Comparison of ENCODE assay signal across 10 cellular contexts in genomic region chr20:54476336-54476928, GRCh38. TPM values are rescaled to one million over a fixed set of nuclear protein-coding genes. Genes with fewer than 3 reads are reported as not detected.
DNase-seq lines count a peak whose midpoint lies in the region; ATAC-seq and TF ChIP-seq lines count a peak whose summit lies in the region.
"Had no signal": no experiment of that assay in that cellular context is flagged by ENCODE, and none has a peak within 500 bp of the region (broad histone marks: within the 10 kb centered on the region; RNA-seq: fewer than 3 reads in every experiment).

No MANE protein-coding gene starts in this region.

- H3K9me3 ChIP-seq in mucosa of stomach (ENCODE audit: control insufficient read depth, low read length) (no peaks in the 10 kb centered on the region), tibial artery (no peaks in the 10 kb centered on the region)

- no peak for ATAC-seq in activated CD4-positive, alpha-beta T cell treated with anti-CD3 and anti-CD28 coated beads for 36 hours
- ATAC-seq in naive thymus-derived CD8-positive, alpha-beta T cell: no peak
- no peak for ATAC-seq in stimulated activated naive B cell treated with anti-CD40 and anti-IgM and Interleukin-4, amounts not matched to agents 10 μg/mL and 1 μg/mL and 100 μg/mL, for 72 hours (replicated peaks)
- ATAC-seq: activated T-cell treated with anti-CD3 and anti-CD28 coated beads, Interleukin-2, amount 50 U/mL, for 4 hours had no signal

- peak overlapping the region; percentile 53 for H3K4me3 Mint-ChIP-seq in activated CD4-positive, alpha-beta T cell treated with anti-CD3 and anti-CD28 coated beads for 36 hours
- H3K4me3 Mint-ChIP-seq in activated CD4-positive, alpha-beta T cell treated with anti-CD3 and anti-CD28 coated beads, Interleukin-2, amount 10 ng/mL, durations not matched to agents 7 days and 5 days: no peak overlapping the region
- peak overlapping the region in 1 of 10 donors; percentile 3 for H3K4me3 Mint-ChIP-seq in naive thymus-derived CD8-positive, alpha-beta T cell
- no peak overlapping the region for H3K4me3 Mint-ChIP-seq in stimulated activated naive B cell treated with anti-CD40 and anti-IgM and Interleukin-4, amounts not matched to agents 10 μg/mL and 1 μg/mL and 100 μg/mL, for 72 hours
- H3K4me3 Mint-ChIP-seq: activated T-cell treated with anti-CD3 and anti-CD28 coated beads, Interleukin-2, amount 50 U/mL, for 4 hours had no signal

- H3K4me1 ChIP-seq in mucosa of stomach (ENCODE audit: control insufficient read depth, insufficient read depth, low read length): peaks cover 3% of the 10 kb centered on the region
- H3K4me1 ChIP-seq in tibial artery: peaks cover 0 to 22% (median 7%) of the 10 kb centered on the region in 4 donors

- H3K9ac ChIP-seq in mucosa of stomach (ENCODE audit: low read length): peak overlapping the region; percentile 53

- H3K36me3 Mint-ChIP-seq in activated CD4-positive, alpha-beta T cell treated with anti-CD3 and anti-CD28 coated beads for 36 hours (ENCODE audit: low read depth): no peaks in the 10 kb centered on the region
- no peaks in the 10 kb centered on the region for H3K36me3 Mint-ChIP-seq in activated CD4-positive, alpha-beta T cell treated with anti-CD3 and anti-CD28 coated beads, Interleukin-2, amount 10 ng/mL, durations not matched to agents 7 days and 5 days (ENCODE audit: low read depth)
- peaks cover 0 to 5% (median 0%) of the 10 kb centered on the region in 3 donors for H3K36me3 Mint-ChIP-seq in naive thymus-derived CD8-positive, alpha-beta T cell
- no peaks in the 10 kb centered on the region for H3K36me3 Mint-ChIP-seq in stimulated activated naive B cell treated with anti-CD40 and anti-IgM and Interleukin-4, amounts not matched to agents 10 μg/mL and 1 μg/mL and 100 μg/mL, for 72 hours

- TF ChIP-seq CTCF in coronary artery (IDR thresholded peaks at IDR 0.05) (no peak), tibial artery (IDR thresholded peaks at IDR 0.05) (no peak)

- intact Hi-C loops in activated CD4-positive, alpha-beta T cell treated with anti-CD3 and anti-CD28 coated beads for 36 hours (cut with DNase I, micrococcal nuclease): loop anchor here in 1 of 2 experiments (10.0 kb wide), 1 partner anchor 252 kb away; no protein-coding TSS in a partner anchor
- intact Hi-C loops in tibial artery (cut with DNase I; ENCODE audit: low total_unique reads): no loop called here

- H3K36me3 ChIP-seq in mucosa of stomach (ENCODE audit: control insufficient read depth, insufficient read depth, low read length) (no peaks in the 10 kb centered on the region), tibial artery (no peaks in the 10 kb centered on the region)

- peaks cover 9% of the 10 kb centered on the region for H3K4me1 Mint-ChIP-seq in activated CD4-positive, alpha-beta T cell treated with anti-CD3 and anti-CD28 coated beads for 36 hours
- no peaks in the 10 kb centered on the region for H3K4me1 Mint-ChIP-seq in activated CD4-positive, alpha-beta T cell treated with anti-CD3 and anti-CD28 coated beads, Interleukin-2, amount 10 ng/mL, durations not matched to agents 7 days and 5 days
- H3K4me1 Mint-ChIP-seq in naive thymus-derived CD8-positive, alpha-beta T cell: peaks cover 0 to 9% (median 4%) of the 10 kb centered on the region in 4 donors
- peaks cover 0 to 9% of the 10 kb centered on the region in 2 donors for H3K4me1 Mint-ChIP-seq in stimulated activated naive B cell treated with anti-CD40 and anti-IgM and Interleukin-4, amounts not matched to agents 10 μg/mL and 1 μg/mL and 100 μg/mL, for 72 hours

- H3K27me3 ChIP-seq in mucosa of stomach (ENCODE audit: control insufficient read depth, insufficient read depth, low read length): peaks cover 31% of the 10 kb centered on the region
- peaks cover 0 to 15% of the 10 kb centered on the region in 2 donors for H3K27me3 ChIP-seq in tibial artery

- no peaks in the 10 kb centered on the region for H3K9me3 Mint-ChIP-seq in activated CD4-positive, alpha-beta T cell treated with anti-CD3 and anti-CD28 coated beads for 36 hours (ENCODE audit: low read depth)
- H3K9me3 Mint-ChIP-seq in activated CD4-positive, alpha-beta T cell treated with anti-CD3 and anti-CD28 coated beads, Interleukin-2, amount 10 ng/mL, durations not matched to agents 7 days and 5 days: no peaks in the 10 kb centered on the region
- H3K9me3 Mint-ChIP-seq in naive thymus-derived CD8-positive, alpha-beta T cell: peaks cover 0 to 7% (median 0%) of the 10 kb centered on the region in 9 donors
- peaks cover 1 to 2% of the 10 kb centered on the region in 2 donors for H3K9me3 Mint-ChIP-seq in stimulated activated naive B cell treated with anti-CD40 and anti-IgM and Interleukin-4, amounts not matched to agents 10 μg/mL and 1 μg/mL and 100 μg/mL, for 72 hours
- H3K9me3 Mint-ChIP-seq: activated T-cell treated with anti-CD3 and anti-CD28 coated beads, Interleukin-2, amount 50 U/mL, for 4 hours had no signal

- DNase-seq in activated CD4-positive, alpha-beta T cell treated with anti-CD3 and anti-CD28 coated beads for 36 hours: no peak
- no peak for DNase-seq in activated CD4-positive, alpha-beta T cell treated with anti-CD3 and anti-CD28 coated beads, Interleukin-2, amount 10 ng/mL, durations not matched to agents 7 days and 5 days
- DNase-seq in coronary artery (ENCODE audit: low spot score) (no peak), tibial artery (no peak), HuH-7 (ENCODE audit: low spot score) (no peak)
- no peak for DNase-seq in naive thymus-derived CD8-positive, alpha-beta T cell
- no peak for DNase-seq in stimulated activated naive B cell treated with anti-CD40 and anti-IgM and Interleukin-4, amounts not matched to agents 10 μg/mL and 1 μg/mL and 100 μg/mL, for 72 hours
- DNase-seq: activated T-cell treated with anti-CD3 and anti-CD28 coated beads, Interleukin-2, amount 50 U/mL, for 4 hours; NCI-H226 had no signal

- H3K27ac ChIP-seq in coronary artery: peak overlapping the region in 1 of 2 donors; percentile 81
- H3K27ac ChIP-seq in tibial artery: peak overlapping the region in 1 of 2 donors; percentile 7

- CTCF ChIA-PET in activated CD4-positive, alpha-beta T cell treated with anti-CD3 and anti-CD28 coated beads for 36 hours (lab: Charles Lee): no interaction called here
- CTCF ChIA-PET in activated CD4-positive, alpha-beta T cell treated with anti-CD3 and anti-CD28 coated beads, Interleukin-2, amount 10 ng/mL, durations not matched to agents 7 days and 5 days (lab: Charles Lee): no interaction called here

- H3K27ac Mint-ChIP-seq in activated CD4-positive, alpha-beta T cell treated with anti-CD3 and anti-CD28 coated beads for 36 hours: no peak overlapping the region
- H3K27ac Mint-ChIP-seq in activated CD4-positive, alpha-beta T cell treated with anti-CD3 and anti-CD28 coated beads, Interleukin-2, amount 10 ng/mL, durations not matched to agents 7 days and 5 days: no peak overlapping the region
- no peak overlapping the region for H3K27ac Mint-ChIP-seq in naive thymus-derived CD8-positive, alpha-beta T cell
- H3K27ac Mint-ChIP-seq in stimulated activated naive B cell treated with anti-CD40 and anti-IgM and Interleukin-4, amounts not matched to agents 10 μg/mL and 1 μg/mL and 100 μg/mL, for 72 hours: no peak overlapping the region

- H3K4me3 ChIP-seq in coronary artery (peak overlapping the region; percentile 85), mucosa of stomach (ENCODE audit: low read length) (peak overlapping the region; percentile 31), tibial artery (peak overlapping the region; percentile 46 to 61)

- H3K27me3 Mint-ChIP-seq in activated CD4-positive, alpha-beta T cell treated with anti-CD3 and anti-CD28 coated beads for 36 hours: peaks cover 58% of the 10 kb centered on the region
- H3K27me3 Mint-ChIP-seq in activated CD4-positive, alpha-beta T cell treated with anti-CD3 and anti-CD28 coated beads, Interleukin-2, amount 10 ng/mL, durations not matched to agents 7 days and 5 days: peaks cover 43% of the 10 kb centered on the region
- peaks cover 43 to 69% (median 58%) of the 10 kb centered on the region in 5 donors for H3K27me3 Mint-ChIP-seq in naive thymus-derived CD8-positive, alpha-beta T cell
- H3K27me3 Mint-ChIP-seq in stimulated activated naive B cell treated with anti-CD40 and anti-IgM and Interleukin-4, amounts not matched to agents 10 μg/mL and 1 μg/mL and 100 μg/mL, for 72 hours: peaks cover 53 to 62% of the 10 kb centered on the region in 2 donors

- POLR2A ChIA-PET in activated CD4-positive, alpha-beta T cell treated with anti-CD3 and anti-CD28 coated beads for 36 hours (lab: Charles Lee): no interaction called here
- POLR2A ChIA-PET in activated CD4-positive, alpha-beta T cell treated with anti-CD3 and anti-CD28 coated beads, Interleukin-2, amount 10 ng/mL, durations not matched to agents 7 days and 5 days (lab: Charles Lee): no interaction called here
- POLR2A ChIA-PET in naive thymus-derived CD8-positive, alpha-beta T cell (lab: Charles Lee): no interaction called here

RNA-seq across cellular contexts. Expression of gene DOK5, which starts 1.0 kb away (rescaled TPM):
- 1 to 10 TPM; 2.1 to 2.9 TPM for total RNA-seq in activated CD4-positive, alpha-beta T cell treated with anti-CD3 and anti-CD28 coated beads for 36 hours
- not detected for total RNA-seq in activated CD4-positive, alpha-beta T cell treated with anti-CD3 and anti-CD28 coated beads, Interleukin-2, amount 10 ng/mL, durations not matched to agents 7 days and 5 days
- total RNA-seq in naive thymus-derived CD8-positive, alpha-beta T cell: not detected
- not detected for polyA plus RNA-seq in naive thymus-derived CD8-positive, alpha-beta T cell

Comparison
In these comparisons a context has a peak if more than half of its experiments do, and no peak if none do; other contexts are left out.
1. H3K4me3 ChIP-seq: peak in every context shown above with its lines; median percentile 85 in coronary artery; 54 in tibial artery; 31 in mucosa of stomach.